Comparison of ENCODE assay signal across 1 cellular context in genomic region chr2:169485650-169486138, GRCh38.
TF ChIP-seq lines count a peak whose summit lies in the region.

No MANE protein-coding gene starts in this region.

TF ChIP-seq in HepG2, 621 proteins besides CTCF, POLR2A, EP300 and RAD21 (continued from another document):
- TF ChIP-seq PRDM15 (CRISPR knock-in tag; IDR thresholded peaks at IDR 0.05) = peak; percentile 60; the same call in 1 of the 2 replicates
- TF ChIP-seq ZHX2 (IDR thresholded peaks at IDR 0.05; ENCODE audit: low read depth) = no peak
- TF ChIP-seq ZHX2 (CRISPR knock-in tag; IDR thresholded peaks at IDR 0.05; ENCODE audit: borderline replicate concordance) = no peak
- peak in 1 of 2 experiments; percentile 20; a peak in 1 of 4 replicates for TF ChIP-seq ATF4 (CRISPR knock-in tag; IDR thresholded peaks at IDR 0.05)
- no peak for TF ChIP-seq STAT6 (CRISPR knock-in tag; IDR thresholded peaks at IDR 0.05; ENCODE audit: borderline replicate concordance)
- 0 out of 2 replicates have a peak, but pooled peaks have one; percentile 38 for TF ChIP-seq ZBTB34 (CRISPR knock-in tag; IDR thresholded peaks at IDR 0.05)
- peak; percentile 84 for TF ChIP-seq PAXIP1 (CRISPR knock-in tag; conservative IDR thresholded peaks at IDR 0.05)
